18 cellular contexts compared by ENCODE assay signal in genomic region chr5:41115281-41115680, GRCh38. TPM values are rescaled to one million over a fixed set of nuclear protein-coding genes. Genes with fewer than 3 reads are reported as not detected.
DNase-seq lines count a peak whose midpoint lies in the region; ATAC-seq and TF ChIP-seq lines count a peak whose summit lies in the region.
"Had no signal": no experiment of that assay in that cellular context is flagged by ENCODE, and none has a peak within 500 bp of the region (broad histone marks: within the 10 kb centered on the region; RNA-seq: fewer than 3 reads in every experiment).

No MANE protein-coding gene starts in this region.

- H3K27ac Mint-ChIP-seq in HFFc6, result peak overlapping the region; percentile 96
- H3K27ac Mint-ChIP-seq: stimulated activated naive CD8-positive, alpha-beta T cell treated with anti-CD3 and anti-CD28 coated beads, Interleukin-15, amount 100 ng/mL, for 72 hours had no signal

- TF ChIP-seq CTCF in HFFc6 (IDR thresholded peaks at IDR 0.05), result no peak
- TF ChIP-seq CTCF in astrocyte of the spinal cord (IDR thresholded peaks at IDR 0.05; ENCODE audit: low read depth, low read length), result no peak

- no peaks in the 10 kb centered on the region; the same call in 1 of the 2 replicates for H3K9me3 Mint-ChIP-seq in HFFc6
- H3K9me3 Mint-ChIP-seq: stimulated activated naive CD8-positive, alpha-beta T cell treated with anti-CD3 and anti-CD28 coated beads, Interleukin-15, amount 100 ng/mL, for 72 hours had no signal

- in situ Hi-C loops in astrocyte of the spinal cord (cut with HindIII; ENCODE audit: low sequenced_read_pairs), result no loop called here

- H3K36me3 Mint-ChIP-seq in HFFc6 (ENCODE audit: low read depth), result 0 out of 2 replicates have a peak, but pooled peaks cover 5% of the 10 kb centered on the region

- peaks cover 65% of the 10 kb centered on the region for H3K4me1 Mint-ChIP-seq in HFFc6 (ENCODE audit: low read depth)
- H3K4me1 Mint-ChIP-seq: stimulated activated naive CD8-positive, alpha-beta T cell treated with anti-CD3 and anti-CD28 coated beads, Interleukin-15, amount 100 ng/mL, for 72 hours had no signal

- H3K4me3 ChIP-seq in astrocyte of the spinal cord (ENCODE audit: low read depth, low read length), result no peak overlapping the region
- H3K4me3 ChIP-seq: mucosa of descending colon had no signal

- no peak for ATAC-seq in GM18907 (IDR thresholded peaks at IDR 0.05; ENCODE audit: unreplicated experiment)
- ATAC-seq: mucosa of descending colon; stimulated activated naive CD8-positive, alpha-beta T cell treated with anti-CD3 and anti-CD28 coated beads, Interleukin-15, amount 100 ng/mL, for 72 hours had no signal

- peak overlapping the region; percentile 57 for H3K4me3 Mint-ChIP-seq in HFFc6
- H3K4me3 Mint-ChIP-seq: stimulated activated naive CD8-positive, alpha-beta T cell treated with anti-CD3 and anti-CD28 coated beads, Interleukin-15, amount 100 ng/mL, for 72 hours had no signal

- H3K27me3 Mint-ChIP-seq in HFFc6 (ENCODE audit: insufficient read depth), result 0 out of 2 replicates have a peak, but pooled peaks cover 1% of the 10 kb centered on the region
- H3K27me3 Mint-ChIP-seq: stimulated activated naive CD8-positive, alpha-beta T cell treated with anti-CD3 and anti-CD28 coated beads, Interleukin-15, amount 100 ng/mL, for 72 hours had no signal

- DNase-seq in HFFc6 (peak; percentile 72), astrocyte of the spinal cord (ENCODE audit: low read depth, low spot score) (peak; percentile 87), kidney tubule cell (ENCODE audit: low spot score) (peak; percentile 32), germinal center (ENCODE audit: low spot score) (no peak), SIG-M5 (lab: John Stamatoyannopoulos, UW) (no peak)
- DNase-seq in activated T-cell treated with anti-CD3 and anti-CD28 coated beads, Interleukin-2, amount 50 U/mL, for 1 hour, result no peak
- DNase-seq: activated CD8-positive, alpha-beta memory T cell treated with anti-CD3 and anti-CD28 coated beads for 24 hours; activated effector memory CD4-positive, alpha-beta T cell treated with Interleukin-2 at 50 U/mL for 16 hours; effector CD8-positive, alpha-beta T cell; islet precursor cell; mucosa of descending colon; NCI-H2029; NCI-H524 treated with DMSO at 0.1 percent for 48 hours; stimulated activated naive CD8-positive, alpha-beta T cell treated with anti-CD3 and anti-CD28 coated beads, Interleukin-15, amount 100 ng/mL, for 72 hours; SW 1271 had no signal

RNA-seq across cellular contexts. Expression of gene MROH2B, which starts 44.1 kb away (rescaled TPM):
- not detected for total RNA-seq in HFFc6 (2021; fragmentation: NEBNext Ultra II Directional; extraction: Animal tissue kit (Norgen Biotek cat#: 25700))
- total RNA-seq: bronchial epithelial cell, MCF 10A, mucosa of descending colon had no signal

Comparison
In these comparisons a context has a peak if more than half of its experiments do, and no peak if none do; other contexts are left out.
1. DNase-seq: peak in HFFc6 (single experiment), astrocyte of the spinal cord (single experiment) and kidney tubule cell (single experiment); none in activated T-cell treated with anti-CD3 and anti-CD28 coated beads, Interleukin-2, amount 50 U/mL, for 1 hour (single experiment), germinal center (single experiment) and SIG-M5 (single experiment).